In genomic region chr16:85460983-85461813, GRCh38 we compare ENCODE assay signal across 8 cellular contexts.
DNase-seq lines count a peak whose midpoint lies in the region; ATAC-seq and TF ChIP-seq lines count a peak whose summit lies in the region.

No MANE protein-coding gene starts in this region.

- intact Hi-C loops in right cardiac atrium (cut with DNase I), result no loop called here
- intact Hi-C loops in activated CD4-positive, alpha-beta T cell treated with anti-CD3 and anti-CD28 coated beads for 36 hours (cut with DNase I, micrococcal nuclease), result loop anchor here in 1 of 2 experiments (10.0 kb wide), 1 partner anchor 64 kb away; no protein-coding TSS in a partner anchor

- no peak for TF ChIP-seq CTCF in suprapubic skin (IDR thresholded peaks at IDR 0.05)

- DNase-seq in NCI-H146 (lab: John Stamatoyannopoulos, UW) (peak; percentile 52), NCI-H146 treated with DMSO at 0.1 percent for 48 hours (lab: John Stamatoyannopoulos, UW; ENCODE audit: unreplicated experiment) (no peak), NOMO-1 (lab: John Stamatoyannopoulos, UW; ENCODE audit: unreplicated experiment in 2 of 2) (peak; percentile 63 to 64), right cardiac atrium (peak; percentile 56 to 80 (median 76)), suprapubic skin (ENCODE audit: low spot score in 2 of 2) (no peak), mesenteric fat pad (ENCODE audit: low spot score) (no peak), occipital lobe (lab: John Stamatoyannopoulos, UW) (no peak)
- no peak for DNase-seq in activated CD4-positive, alpha-beta T cell treated with anti-CD3 and anti-CD28 coated beads for 36 hours

- peak overlapping the region; percentile 8 for H3K4me3 ChIP-seq in right cardiac atrium (ENCODE audit: low read length)
- H3K4me3 ChIP-seq in suprapubic skin, result peak overlapping the region; percentile 41

- H3K27ac ChIP-seq in right cardiac atrium (ENCODE audit: low read length) (peak overlapping the region; percentile 73), suprapubic skin (no peak overlapping the region)

- no peaks in the 10 kb centered on the region for H3K9me3 Mint-ChIP-seq in activated CD4-positive, alpha-beta T cell treated with anti-CD3 and anti-CD28 coated beads for 36 hours (ENCODE audit: low read depth)

- TF ChIP-seq POLR2A in suprapubic skin (IDR thresholded peaks at IDR 0.05), result no peak

- H3K36me3 Mint-ChIP-seq in activated CD4-positive, alpha-beta T cell treated with anti-CD3 and anti-CD28 coated beads for 36 hours (ENCODE audit: low read depth), result no peaks in the 10 kb centered on the region

- peak; percentile 3 to 56 for ATAC-seq in right cardiac atrium
- no peak for ATAC-seq in activated CD4-positive, alpha-beta T cell treated with anti-CD3 and anti-CD28 coated beads for 36 hours

- H3K36me3 ChIP-seq in suprapubic skin, result no peaks in the 10 kb centered on the region

- H3K4me1 Mint-ChIP-seq in activated CD4-positive, alpha-beta T cell treated with anti-CD3 and anti-CD28 coated beads for 36 hours, result peaks cover 5% of the 10 kb centered on the region

- H3K9me3 ChIP-seq in right cardiac atrium (ENCODE audit: control insufficient read depth, low read length) (no peaks in the 10 kb centered on the region), suprapubic skin (no peaks in the 10 kb centered on the region)

- H3K4me1 ChIP-seq in right cardiac atrium (ENCODE audit: control insufficient read depth, insufficient read depth, low read length), result peaks cover 38% of the 10 kb centered on the region
- H3K4me1 ChIP-seq in suprapubic skin, result peaks cover 61% of the 10 kb centered on the region

- 29% methylated on average over 16 of the region's 16 CpGs for WGBS in right cardiac atrium
- WGBS in suprapubic skin, result 62% methylated on average over 14 of the region's 16 CpGs

- TF ChIP-seq EP300 in suprapubic skin (IDR thresholded peaks at IDR 0.05), result no peak

- peaks cover 12% of the 10 kb centered on the region for H3K27me3 Mint-ChIP-seq in activated CD4-positive, alpha-beta T cell treated with anti-CD3 and anti-CD28 coated beads for 36 hours

- H3K27me3 ChIP-seq in right cardiac atrium (ENCODE audit: control insufficient read depth, insufficient read depth), result no peaks in the 10 kb centered on the region
- peaks cover 3% of the 10 kb centered on the region for H3K27me3 ChIP-seq in suprapubic skin

- no peak overlapping the region for H3K27ac Mint-ChIP-seq in activated CD4-positive, alpha-beta T cell treated with anti-CD3 and anti-CD28 coated beads for 36 hours

- H3K4me3 Mint-ChIP-seq in activated CD4-positive, alpha-beta T cell treated with anti-CD3 and anti-CD28 coated beads for 36 hours, result no peak overlapping the region

- POLR2A ChIA-PET in activated CD4-positive, alpha-beta T cell treated with anti-CD3 and anti-CD28 coated beads for 36 hours (lab: Charles Lee), result no interaction called here

- CTCF ChIA-PET in activated CD4-positive, alpha-beta T cell treated with anti-CD3 and anti-CD28 coated beads for 36 hours (lab: Charles Lee), result interaction anchor here (0.6 to 1.5 kb wide), 4 partner anchors 45 to 207 kb away, joined by 3 to 6 read pairs (median 4); no protein-coding TSS in a partner anchor

Comparison
In these comparisons a context has a peak if more than half of its experiments do, and no peak if none do; other contexts are left out.
1. DNase-seq: peak in NCI-H146 (single experiment), NOMO-1 (2 of 2) and right cardiac atrium (3 of 3); none in NCI-H146 treated with DMSO at 0.1 percent for 48 hours (single experiment), suprapubic skin (0 of 2), mesenteric fat pad (single experiment), activated CD4-positive, alpha-beta T cell treated with anti-CD3 and anti-CD28 coated beads for 36 hours (single experiment) and occipital lobe (single experiment).